ENCODE assay signal across 8 cellular contexts in genomic region chr1:76075877-76076276, GRCh38. TPM values are rescaled to one million over a fixed set of nuclear protein-coding genes. Genes with fewer than 3 reads are reported as not detected.
DNase-seq lines count a peak whose midpoint lies in the region; ATAC-seq, FAIRE-seq and TF ChIP-seq lines count a peak whose summit lies in the region.

No MANE protein-coding gene starts in this region.

- WGBS in aorta, 2 donors, result 81 to 85% methylated on average over 5 of the region's 5 CpGs

- no peaks in the 10 kb centered on the region for H3K9me3 Mint-ChIP-seq in WTC11
- H3K9me3 Mint-ChIP-seq in mesothelial cell of epicardium, result no peaks in the 10 kb centered on the region
- peaks cover 0 to 2% (median 0%) of the 10 kb centered on the region in 5 donors for H3K9me3 Mint-ChIP-seq in CD8-positive, alpha-beta memory T cell

- DNase-seq in DMS53 (lab: John Stamatoyannopoulos, UW), result peak; percentile 72
- DNase-seq in WTC11 (ENCODE audit: low spot score), result no peak
- no peak for DNase-seq in mesothelial cell of epicardium (ENCODE audit: low spot score in 2 of 2, unreplicated experiment in 2 of 2)
- no peak for DNase-seq in aorta
- no peak for DNase-seq in GM13977 (ENCODE audit: low spot score)
- no peak for DNase-seq in CD8-positive, alpha-beta memory T cell
- no peak for DNase-seq in GM12892 (ENCODE audit: insufficient read length)

- H3K27me3 ChIP-seq in aorta (ENCODE audit: control insufficient read depth in 1 of 2, insufficient read depth in 2 of 2, low read length in 1 of 2), result no peaks in the 10 kb centered on the region
- H3K27me3 ChIP-seq in CD8-positive, alpha-beta memory T cell (ENCODE audit: insufficient read depth, low read length, poor library complexity, severe bottlenecking), result no peaks in the 10 kb centered on the region

- peaks cover 37% of the 10 kb centered on the region for H3K4me1 Mint-ChIP-seq in WTC11
- peaks cover 53% of the 10 kb centered on the region for H3K4me1 Mint-ChIP-seq in mesothelial cell of epicardium
- H3K4me1 Mint-ChIP-seq in CD8-positive, alpha-beta memory T cell, result peaks cover 9 to 25% (median 22%) of the 10 kb centered on the region in 3 donors

- intact Hi-C loops in aorta (cut with DNase I), result loop anchor here in 1 of 2 donors (10.0 kb wide), 1 partner anchor 1609 kb away; the partner anchor contains the start of gene ZZZ3

- no peak overlapping the region for H3K27ac Mint-ChIP-seq in WTC11
- peak overlapping the region; percentile 97 for H3K27ac Mint-ChIP-seq in mesothelial cell of epicardium
- H3K27ac Mint-ChIP-seq in CD8-positive, alpha-beta memory T cell, result no peak overlapping the region

- no peak for FAIRE-seq in GM12892 (lab: Jason Lieb, UNC)

- CTCF ChIA-PET in WTC11 (lab: Charles Lee), result no interaction called here
- CTCF ChIA-PET in CD8-positive, alpha-beta memory T cell (lab: Charles Lee), result no interaction called here

- H3K9me3 ChIP-seq in aorta (ENCODE audit: control insufficient read depth, low read length), result no peaks in the 10 kb centered on the region
- no peaks in the 10 kb centered on the region for H3K9me3 ChIP-seq in CD8-positive, alpha-beta memory T cell (ENCODE audit: low read length)

- H3K36me3 Mint-ChIP-seq in WTC11 (no peaks in the 10 kb centered on the region), mesothelial cell of epicardium (no peaks in the 10 kb centered on the region)
- no peaks in the 10 kb centered on the region for H3K36me3 Mint-ChIP-seq in CD8-positive, alpha-beta memory T cell

- POLR2A ChIA-PET in WTC11 (lab: Charles Lee), result no interaction called here
- POLR2A ChIA-PET in CD8-positive, alpha-beta memory T cell (lab: Charles Lee), result no interaction called here

- no peak for TF ChIP-seq CTCF in WTC11 (IDR thresholded peaks at IDR 0.05)
- no peak for TF ChIP-seq CTCF in mesothelial cell of epicardium (IDR thresholded peaks at IDR 0.05; ENCODE audit: unreplicated experiment)
- no peak for TF ChIP-seq CTCF in GM13977 (IDR thresholded peaks at IDR 0.05; ENCODE audit: extremely low read depth, insufficient read depth, missing control alignments)

- no peaks in the 10 kb centered on the region for H3K36me3 ChIP-seq in aorta (ENCODE audit: control insufficient read depth in 1 of 2, insufficient read depth in 2 of 2, low read length in 1 of 2)
- no peaks in the 10 kb centered on the region for H3K36me3 ChIP-seq in CD8-positive, alpha-beta memory T cell (ENCODE audit: insufficient read depth, low read length)

- no peaks in the 10 kb centered on the region for H3K4me1 ChIP-seq in aorta (ENCODE audit: control insufficient read depth in 1 of 2, insufficient read depth in 2 of 2, low read length in 2 of 2)
- peaks cover 8% of the 10 kb centered on the region for H3K4me1 ChIP-seq in CD8-positive, alpha-beta memory T cell (ENCODE audit: insufficient read depth, low read length)

- H3K4me3 Mint-ChIP-seq in WTC11, result peak overlapping the region; percentile 86
- H3K4me3 Mint-ChIP-seq in mesothelial cell of epicardium, result peak overlapping the region; percentile 90
- peak overlapping the region in 3 of 7 donors; percentile 21 to 83 (median 79) for H3K4me3 Mint-ChIP-seq in CD8-positive, alpha-beta memory T cell

- peaks cover 25% of the 10 kb centered on the region for H3K27me3 Mint-ChIP-seq in WTC11 (ENCODE audit: low read depth)
- H3K27me3 Mint-ChIP-seq in mesothelial cell of epicardium (ENCODE audit: low read depth), result no peaks in the 10 kb centered on the region
- peaks cover 4 to 11% of the 10 kb centered on the region in 2 donors for H3K27me3 Mint-ChIP-seq in CD8-positive, alpha-beta memory T cell

- ATAC-seq in HG02884 (IDR thresholded peaks at IDR 0.05; ENCODE audit: unreplicated experiment), result peak; percentile 45
- ATAC-seq in WTC11, result no peak
- ATAC-seq in aorta (ENCODE audit: low FRiP score), result no peak

- TF ChIP-seq POLR2A in GM12892 (IDR thresholded peaks at IDR 0.05; ENCODE audit: low read depth, low read length), result no peak

- no peak overlapping the region for H3K4me3 ChIP-seq in aorta (ENCODE audit: low read length in 2 of 2)
- no peak overlapping the region for H3K4me3 ChIP-seq in CD8-positive, alpha-beta memory T cell (ENCODE audit: low read length)

- H3K27ac ChIP-seq in aorta (ENCODE audit: low read depth in 1 of 2, low read length in 2 of 2), result no peak overlapping the region
- no peak overlapping the region for H3K27ac ChIP-seq in CD8-positive, alpha-beta memory T cell (ENCODE audit: low read depth, low read length)

- in situ Hi-C loops in GM13977 (cut with MboI; ENCODE audit: low pct_unique_long_range_greater_than_20kb, low sequenced_read_pairs, unreplicated experiment), result no loop called here

TF ChIP-seq in WTC11, 78 proteins besides CTCF, POLR2A, EP300 and RAD21:
- TF ChIP-seq TEAD4 (CRISPR knock-in tag; IDR thresholded peaks at IDR 0.05), result no peak
- no peak for TF ChIP-seq CREB1 (CRISPR knock-in tag; IDR thresholded peaks at IDR 0.05)
- TF ChIP-seq ZNF512 (CRISPR knock-in tag; IDR thresholded peaks at IDR 0.05; ENCODE audit: borderline replicate concordance), result no peak
- no peak for TF ChIP-seq HMGA2 (CRISPR knock-in tag; IDR thresholded peaks at IDR 0.05)
- no peak for TF ChIP-seq ZSCAN18 (CRISPR knock-in tag; IDR thresholded peaks at IDR 0.05)
- TF ChIP-seq HMGXB4 (CRISPR knock-in tag; IDR thresholded peaks at IDR 0.05), result no peak
- no peak for TF ChIP-seq E2F4 (CRISPR knock-in tag; IDR thresholded peaks at IDR 0.05; ENCODE audit: borderline replicate concordance, low read depth)
- no peak for TF ChIP-seq NFE2L1 (CRISPR knock-in tag; IDR thresholded peaks at IDR 0.05)
- TF ChIP-seq SOX15 (CRISPR knock-in tag; IDR thresholded peaks at IDR 0.05), result no peak

RNA-seq across cellular contexts. Expression of gene ST6GALNAC3, which starts 1.3 kb away (rescaled TPM):
- total RNA-seq in WTC11 (2021) (11.9 to 14.1 TPM (median 12.7 TPM) in 3 replicates), mesothelial cell of epicardium (62.3 to 64.8 TPM (median 64.6 TPM) in 3 replicates), aorta (10 to 100 TPM; 10.5 to 20.2 TPM)
- polyA plus RNA-seq in aorta, result 1 to 10 TPM in 1 of 2 donors, under 1 TPM in 1; 0.50 to 1.3 TPM
- total RNA-seq in CD8-positive, alpha-beta memory T cell, result under 1 TPM in 1 of 2 experiments, not detected in 1; 0.33 TPM
- 1.8 TPM for polyA plus RNA-seq in CD8-positive, alpha-beta memory T cell
- polyA plus RNA-seq in GM12892 (2012; ENCODE audit: missing spikeins), result not detected
